ENCODE assay signal across 32 cellular contexts in genomic region chr7:87497482-87497881, GRCh38. TPM values are rescaled to one million over a fixed set of nuclear protein-coding genes. Genes with fewer than 3 reads are reported as not detected.
"Had no signal": no experiment of that assay in that cellular context is flagged by ENCODE, and none has a peak within 500 bp of the region (broad histone marks: within the 10 kb centered on the region; RNA-seq: fewer than 3 reads in every experiment).

No MANE protein-coding gene starts in this region.

- H3K4me3 ChIP-seq: neural progenitor cell, ovary, psoas muscle, skin epidermis, smooth muscle cell, spleen, suprapubic skin, testis, tibial nerve, upper lobe of left lung, vagina had no signal

- H3K9ac ChIP-seq: neural progenitor cell, parathyroid adenoma had no signal

- H3K9me3 ChIP-seq: ovary, psoas muscle, suprapubic skin, testis, tibial nerve, upper lobe of left lung, vagina had no signal

- FAIRE-seq: urothelium cell line had no signal

- ATAC-seq: natural killer cell; psoas muscle; right cardiac atrium; sciatic nerve; stimulated activated memory B cell treated with anti-CD40 and anti-IgM and Interleukin-4, amounts not matched to agents 10 μg/mL and 1 μg/mL and 100 μg/mL, for 72 hours; stimulated activated naive CD8-positive, alpha-beta T cell treated with anti-CD3 and anti-CD28 coated beads, Interleukin-15, amount 100 ng/mL, for 72 hours; stimulated activated naive CD8-positive, alpha-beta T cell treated with anti-CD3 and anti-CD28 coated beads, Interleukin-15, Interleukin-2, amounts not matched to agents 100 U/mL and 50 U/mL, for 24 hours had no signal

- H3K9me3 Mint-ChIP-seq: natural killer cell; nephron; neural progenitor cell; stimulated activated memory B cell treated with anti-CD40 and anti-IgM and Interleukin-4, amounts not matched to agents 10 μg/mL and 1 μg/mL and 100 μg/mL, for 72 hours had no signal

- DNase-seq: natural killer cell; occipital lobe; ovary; posterior cingulate gyrus; psoas muscle; right cardiac atrium; spleen; stimulated activated CD4-positive, alpha-beta T cell treated with anti-CD3 and anti-CD28 coated beads, Interleukin-12 subunit alpha, Interleukin-12 subunit beta, amount 100 ng/mL, for 4 hours; stimulated activated CD4-positive, alpha-beta T cell treated with anti-CD3 and anti-CD28 coated beads, Interleukin-1b, Interleukin-23, amount 100 ng/mL, for 48 hours; stimulated activated CD4-positive, alpha-beta T cell treated with anti-CD3 and anti-CD28 coated beads, Interleukin-4, amount 100 ng/mL, for 1 hour; stimulated activated CD4-positive, alpha-beta T cell treated with anti-CD3 and anti-CD28 coated beads, Interleukin-4, amount 100 ng/mL, for 4 hours; stimulated activated CD8-positive, alpha-beta memory T cell treated with anti-CD3 and anti-CD28 coated beads, Interleukin-4, amount 100 ng/mL, for 48 hours; stimulated activated naive CD4-positive, alpha-beta T cell; stimulated activated naive CD8-positive, alpha-beta T cell treated with anti-CD3 and anti-CD28 coated beads, Interleukin-15, amount 100 ng/mL, for 72 hours; stimulated activated naive CD8-positive, alpha-beta T cell treated with anti-CD3 and anti-CD28 coated beads, Interleukin-15, Interleukin-2, amounts not matched to agents 100 U/mL and 50 U/mL, for 24 hours; substantia nigra; testis; trophoblast cell had no signal

- H3K4me1 ChIP-seq: neural progenitor cell, parathyroid adenoma, psoas muscle, suprapubic skin, testis, tibial nerve, upper lobe of left lung, vagina had no signal

- H3K27ac ChIP-seq: neural progenitor cell, ovary, parathyroid adenoma, psoas muscle, skin epidermis, suprapubic skin, testis, tibial nerve, upper lobe of left lung, vagina had no signal

- H3K27ac Mint-ChIP-seq: nephron; neural progenitor cell; progenitor cell of endocrine pancreas; stimulated activated memory B cell treated with anti-CD40 and anti-IgM and Interleukin-4, amounts not matched to agents 10 μg/mL and 1 μg/mL and 100 μg/mL, for 72 hours; stimulated activated naive CD8-positive, alpha-beta T cell treated with anti-CD3 and anti-CD28 coated beads, Interleukin-15, amount 100 ng/mL, for 72 hours had no signal

- H3K36me3 Mint-ChIP-seq: natural killer cell; neural progenitor cell; stimulated activated memory B cell treated with anti-CD40 and anti-IgM and Interleukin-4, amounts not matched to agents 10 μg/mL and 1 μg/mL and 100 μg/mL, for 72 hours had no signal

- H3K27me3 ChIP-seq: neural progenitor cell, ovary, spleen, suprapubic skin, testis, tibial nerve, upper lobe of left lung, vagina had no signal

- H3K27me3 Mint-ChIP-seq: progenitor cell of endocrine pancreas; stimulated activated memory B cell treated with anti-CD40 and anti-IgM and Interleukin-4, amounts not matched to agents 10 μg/mL and 1 μg/mL and 100 μg/mL, for 72 hours; stimulated activated naive CD8-positive, alpha-beta T cell treated with anti-CD3 and anti-CD28 coated beads, Interleukin-15, amount 100 ng/mL, for 72 hours had no signal

- H3K4me1 Mint-ChIP-seq: nephron; neural progenitor cell; stimulated activated naive CD8-positive, alpha-beta T cell treated with anti-CD3 and anti-CD28 coated beads, Interleukin-15, amount 100 ng/mL, for 72 hours had no signal

- H3K4me3 Mint-ChIP-seq: natural killer cell; nephron; neural progenitor cell; stimulated activated memory B cell treated with anti-CD40 and anti-IgM and Interleukin-4, amounts not matched to agents 10 μg/mL and 1 μg/mL and 100 μg/mL, for 72 hours; stimulated activated naive CD8-positive, alpha-beta T cell treated with anti-CD3 and anti-CD28 coated beads, Interleukin-15, amount 100 ng/mL, for 72 hours had no signal

- H3K36me3 ChIP-seq: neural progenitor cell, ovary, spleen, suprapubic skin, tibial nerve, upper lobe of left lung, vagina had no signal

RNA-seq across cellular contexts. Expression of gene ABCB4, which starts 22.0 kb away (rescaled TPM):
- polyA plus RNA-seq: neural cell had no signal
